Comparison of ENCODE assay signal across 23 cellular contexts in the genomic region with DNA sequence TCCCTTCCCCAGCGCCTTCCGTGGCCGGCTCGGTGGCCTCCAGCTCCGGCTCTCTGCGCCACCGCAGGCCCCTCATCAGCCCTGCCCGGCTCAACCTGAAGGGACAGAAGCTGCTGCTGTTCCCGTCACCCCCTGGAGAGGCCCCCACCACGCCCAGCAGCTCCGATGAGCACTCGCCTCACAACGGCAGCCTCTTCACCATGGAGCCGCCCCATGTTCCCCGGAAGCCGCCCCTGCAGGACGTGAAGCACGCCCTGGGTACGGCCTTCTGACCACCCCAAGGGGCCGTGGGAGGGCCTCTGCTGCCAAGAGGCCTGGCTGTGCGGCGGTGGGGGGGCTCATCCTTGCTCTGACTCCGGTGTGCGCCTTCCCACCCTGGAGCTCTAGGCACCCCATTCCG.
"Had no signal": no experiment of that assay in that cellular context is flagged by ENCODE, and none has a peak within 500 bp of the region (broad histone marks: within the 10 kb centered on the region; RNA-seq: fewer than 3 reads in every experiment).

No MANE protein-coding gene starts in this region.

- H3K4me3 ChIP-seq: colonic mucosa, esophagus squamous epithelium, gastrocnemius medialis, heart right ventricle, left lung, lower lobe of right lung, mucosa of descending colon had no signal

- H3K9me3 ChIP-seq: colonic mucosa, esophagus squamous epithelium, gastrocnemius medialis, heart right ventricle, left lung, lower lobe of right lung, mucosa of descending colon had no signal

- H3K27me3 ChIP-seq: colonic mucosa, esophagus squamous epithelium, gastrocnemius medialis, heart right ventricle, left lung had no signal

- DNase-seq: colonic mucosa; cortex of kidney; effector CD8-positive, alpha-beta T cell; effector memory CD8-positive, alpha-beta T cell; endodermal cell; erythroblast; esophagus squamous epithelium; foreskin fibroblast; foreskin melanocyte; gastrocnemius medialis; glutamatergic neuron; hippocampal formation; left cardiac atrium; left lung; lower lobe of right lung; mesenchymal stem cell had no signal

- FAIRE-seq: endometrium, islet of Langerhans, keratinocyte had no signal

- H3K4me1 ChIP-seq: colonic mucosa, left lung, lower lobe of right lung had no signal

- H3K27ac ChIP-seq: colonic mucosa, epithelial cell of prostate, esophagus squamous epithelium, gastrocnemius medialis, heart right ventricle, left lung, lower lobe of right lung had no signal

- H3K36me3 ChIP-seq: colonic mucosa had no signal

- ATAC-seq: effector memory CD8-positive, alpha-beta T cell; esophagus mucosa; gastrocnemius medialis; left cardiac atrium; left lung; lower lobe of right lung; mucosa of descending colon had no signal
